ENCODE assay signal across 8 cellular contexts in genomic region chr7:128531105-128531954, GRCh38. TPM values are rescaled to one million over a fixed set of nuclear protein-coding genes. Genes with fewer than 3 reads are reported as not detected.
DNase-seq lines count a peak whose midpoint lies in the region; ATAC-seq and TF ChIP-seq lines count a peak whose summit lies in the region.
"Not testable (repeated sequence)": the region's sequence is repeated elsewhere in the genome, so short reads cannot be mapped to it uniquely, and the experiment has no call there.

No MANE protein-coding gene starts in this region.

- H2AFZ ChIP-seq in neural cell (ENCODE audit: low read depth, low read length): not testable (repeated sequence)

- not testable (repeated sequence) for H3K9me3 ChIP-seq in HAP-1; neural cell (ENCODE audit: low read length)

- DNase-seq in EH (ENCODE audit: low read depth) (peak; percentile 90), HAP-1 (ENCODE audit: low spot score in 2 of 2) (peak; percentile 79 to 92), M059J (ENCODE audit: low read depth) (peak; percentile 66), SHP77 (lab: John Stamatoyannopoulos, UW) (peak; percentile 66 to 74), fibroblast of villous mesenchyme (ENCODE audit: low read depth) (peak; percentile 89)
- peak; percentile 92 for DNase-seq in activated effector memory CD4-positive, alpha-beta T cell treated with anti-CD3 and anti-CD28 coated beads, Interleukin-2, amount 50 U/mL, for 16 hours
- peak; percentile 86 for DNase-seq in stimulated activated naive CD8-positive, alpha-beta T cell treated with anti-CD3 and anti-CD28 coated beads, Interleukin-15, Interleukin-2, amounts not matched to agents 100 U/mL and 50 U/mL, for 24 hours

- peak; percentile 84 for ATAC-seq in stimulated activated naive CD8-positive, alpha-beta T cell treated with anti-CD3 and anti-CD28 coated beads, Interleukin-15, Interleukin-2, amounts not matched to agents 100 U/mL and 50 U/mL, for 24 hours

- peak overlapping the region; percentile 81 for H3K9ac ChIP-seq in neural cell (ENCODE audit: low read length)

- H3K27me3 ChIP-seq in HAP-1 (ENCODE audit: low read depth); neural cell (ENCODE audit: insufficient read depth, low read depth, low read length): not testable (repeated sequence)

- peak overlapping the region; percentile 64 for H3K4me3 ChIP-seq in HAP-1
- H3K4me3 ChIP-seq in fibroblast of villous mesenchyme (ENCODE audit: low read depth, low read length): peak overlapping the region; percentile 67
- H3K4me3 ChIP-seq in neural cell (ENCODE audit: low read length): peak overlapping the region; percentile 70

- in situ Hi-C loops in HAP-1 (cut with MboI; ENCODE audit: low sequenced_read_pairs): not testable (repeated sequence)

- TF ChIP-seq EP300 in neural cell (conservative IDR thresholded peaks at IDR 0.05; ENCODE audit: poor library complexity, severe bottlenecking): not testable (repeated sequence)

- H3K4me1 ChIP-seq in HAP-1: peaks cover 13% of the 10 kb centered on the region

- H3K27ac ChIP-seq in neural cell (ENCODE audit: low read length): peak overlapping the region; percentile 68

- H3K4me2 ChIP-seq in neural cell (ENCODE audit: low read length): not testable (repeated sequence)

- TF ChIP-seq CTCF in fibroblast of villous mesenchyme (IDR thresholded peaks at IDR 0.05; ENCODE audit: insufficient read depth, low read depth, low read length); neural cell (IDR thresholded peaks at IDR 0.05; ENCODE audit: poor library complexity, severe bottlenecking): not testable (repeated sequence)

- not testable (repeated sequence) for H4K20me1 ChIP-seq in neural cell (ENCODE audit: insufficient read depth)

- H3K9me2 ChIP-seq in neural cell (ENCODE audit: insufficient read depth, low read length): not testable (repeated sequence)

- not testable (repeated sequence) for H3K36me3 ChIP-seq in HAP-1 (replicated peaks); neural cell (ENCODE audit: insufficient read depth, low read length)

- H3F3A ChIP-seq in neural cell (ENCODE audit: insufficient read depth, low read length, poor library complexity, severe bottlenecking): not testable (repeated sequence)

- TF ChIP-seq RAD21 in neural cell (conservative IDR thresholded peaks at IDR 0.05): not testable (repeated sequence)

- peaks cover 34% of the 10 kb centered on the region for H3K79me2 ChIP-seq in neural cell (replicated peaks; ENCODE audit: insufficient read depth, low read length)

TF ChIP-seq in neural cell, 6 proteins besides CTCF, POLR2A, EP300 and RAD21:
- peak; percentile 79 for TF ChIP-seq POLR2AphosphoS5 (IDR thresholded peaks at IDR 0.05)
- TF ChIP-seq, protein P1, sequence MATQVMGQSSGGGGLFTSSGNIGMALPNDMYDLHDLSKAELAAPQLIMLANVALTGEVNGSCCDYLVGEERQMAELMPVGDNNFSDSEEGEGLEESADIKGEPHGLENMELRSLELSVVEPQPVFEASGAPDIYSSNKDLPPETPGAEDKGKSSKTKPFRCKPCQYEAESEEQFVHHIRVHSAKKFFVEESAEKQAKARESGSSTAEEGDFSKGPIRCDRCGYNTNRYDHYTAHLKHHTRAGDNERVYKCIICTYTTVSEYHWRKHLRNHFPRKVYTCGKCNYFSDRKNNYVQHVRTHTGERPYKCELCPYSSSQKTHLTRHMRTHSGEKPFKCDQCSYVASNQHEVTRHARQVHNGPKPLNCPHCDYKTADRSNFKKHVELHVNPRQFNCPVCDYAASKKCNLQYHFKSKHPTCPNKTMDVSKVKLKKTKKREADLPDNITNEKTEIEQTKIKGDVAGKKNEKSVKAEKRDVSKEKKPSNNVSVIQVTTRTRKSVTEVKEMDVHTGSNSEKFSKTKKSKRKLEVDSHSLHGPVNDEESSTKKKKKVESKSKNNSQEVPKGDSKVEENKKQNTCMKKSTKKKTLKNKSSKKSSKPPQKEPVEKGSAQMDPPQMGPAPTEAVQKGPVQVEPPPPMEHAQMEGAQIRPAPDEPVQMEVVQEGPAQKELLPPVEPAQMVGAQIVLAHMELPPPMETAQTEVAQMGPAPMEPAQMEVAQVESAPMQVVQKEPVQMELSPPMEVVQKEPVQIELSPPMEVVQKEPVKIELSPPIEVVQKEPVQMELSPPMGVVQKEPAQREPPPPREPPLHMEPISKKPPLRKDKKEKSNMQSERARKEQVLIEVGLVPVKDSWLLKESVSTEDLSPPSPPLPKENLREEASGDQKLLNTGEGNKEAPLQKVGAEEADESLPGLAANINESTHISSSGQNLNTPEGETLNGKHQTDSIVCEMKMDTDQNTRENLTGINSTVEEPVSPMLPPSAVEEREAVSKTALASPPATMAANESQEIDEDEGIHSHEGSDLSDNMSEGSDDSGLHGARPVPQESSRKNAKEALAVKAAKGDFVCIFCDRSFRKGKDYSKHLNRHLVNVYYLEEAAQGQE (IDR thresholded peaks at IDR 0.05; ENCODE audit: borderline replicate concordance): peak; percentile 35
TF ChIP-seq in neural cell: peak in this region for 2; not testable (repeated sequence) for 4.

RNA-seq across cellular contexts. Expression of gene METTL2B, which starts 54.8 kb away (rescaled TPM):
- 31.3 and 36.0 TPM in 2 replicates for total RNA-seq in M059J (2014; rRNA removed; shearing (Covaris generic))
- 36.7 and 37.0 TPM in 2 replicates for total RNA-seq in fibroblast of villous mesenchyme
- 43.0 and 45.5 TPM in 2 replicates for polyA plus RNA-seq in neural cell
- polyA minus RNA-seq in neural cell: 65.2 and 81.1 TPM in 2 replicates

Comparison
In these comparisons a context has a peak if more than half of its experiments do, and no peak if none do; other contexts are left out.
1. Peak in every context shown above with its lines: DNase-seq, ATAC-seq, H3K4me3 ChIP-seq and H3K27ac ChIP-seq.